ENCODE assay signal across 8 cellular contexts in genomic region chr6:142927274-142927586, GRCh38. TPM values are rescaled to one million over a fixed set of nuclear protein-coding genes. Genes with fewer than 3 reads are reported as not detected.
DNase-seq lines count a peak whose midpoint lies in the region; ATAC-seq and TF ChIP-seq lines count a peak whose summit lies in the region.

No MANE protein-coding gene starts in this region.

- no peaks in the 10 kb centered on the region for H3K36me3 ChIP-seq in CD4-positive, alpha-beta memory T cell (ENCODE audit: insufficient read depth, low read length)
- no peaks in the 10 kb centered on the region for H3K36me3 ChIP-seq in endodermal cell (ENCODE audit: control insufficient read depth, insufficient read depth, low read length)

- peaks cover 0 to 40% of the 10 kb centered on the region in 2 donors for H3K36me3 Mint-ChIP-seq in CD4-positive, alpha-beta memory T cell
- H3K36me3 Mint-ChIP-seq in endodermal cell (ENCODE audit: low read depth) (no peaks in the 10 kb centered on the region), neural crest cell (ENCODE audit: low read depth) (no peaks in the 10 kb centered on the region)

- peak overlapping the region; percentile 90 to 99 (median 98) for H3K27ac Mint-ChIP-seq in CD4-positive, alpha-beta memory T cell
- no peak overlapping the region for H3K27ac Mint-ChIP-seq in endodermal cell
- H3K27ac Mint-ChIP-seq in neural crest cell (ENCODE audit: unreplicated experiment), result no peak overlapping the region

- POLR2A ChIA-PET in CD4-positive, alpha-beta memory T cell (lab: Charles Lee; ENCODE audit: partially characterized antibody), result interaction anchor here (1.0 to 7.8 kb wide), 22 partner anchors 12 to 523 kb away, joined by 3 to 452 read pairs (median 13); partner anchors contain the start of genes ADAT2, HIVEP2 and PEX3

- peak overlapping the region; percentile 88 to 99 (median 94) for H3K4me3 Mint-ChIP-seq in CD4-positive, alpha-beta memory T cell
- H3K4me3 Mint-ChIP-seq in endodermal cell, result peak overlapping the region; percentile 66
- H3K4me3 Mint-ChIP-seq in neural crest cell, result peak overlapping the region; percentile 85

- peak overlapping the region; percentile 82 to 86 for H3K4me3 ChIP-seq in CD4-positive, alpha-beta memory T cell (ENCODE audit: low read length in 2 of 2)
- H3K4me3 ChIP-seq in endodermal cell (ENCODE audit: low read length), result peak overlapping the region; percentile 84

- intact Hi-C loops in CD4-positive, alpha-beta memory T cell (cut with micrococcal nuclease), result loop anchor here (1.0 to 5.0 kb wide), 2 partner anchors 42 to 70 kb away; no protein-coding TSS in a partner anchor

- CTCF ChIA-PET in CD4-positive, alpha-beta memory T cell (lab: Charles Lee; ENCODE audit: partially characterized antibody), result interaction anchor here (0.8 to 4.0 kb wide), 7 partner anchors 9 to 23 kb away, joined by 3 to 19 read pairs (median 9); no protein-coding TSS in a partner anchor

- no peaks in the 10 kb centered on the region for H3K27me3 ChIP-seq in CD4-positive, alpha-beta memory T cell (ENCODE audit: insufficient read depth, low read length)
- H3K27me3 ChIP-seq in endodermal cell (ENCODE audit: control insufficient read depth, insufficient read depth, low read length, poor library complexity, severe bottlenecking), result peaks cover 37% of the 10 kb centered on the region

- peaks cover 43 to 77% (median 55%) of the 10 kb centered on the region in 4 donors for H3K4me1 Mint-ChIP-seq in CD4-positive, alpha-beta memory T cell
- peaks cover 8% of the 10 kb centered on the region for H3K4me1 Mint-ChIP-seq in endodermal cell
- peaks cover 15% of the 10 kb centered on the region for H3K4me1 Mint-ChIP-seq in neural crest cell

- H3K27me3 Mint-ChIP-seq in CD4-positive, alpha-beta memory T cell, result no peaks in the 10 kb centered on the region
- H3K27me3 Mint-ChIP-seq in endodermal cell (ENCODE audit: insufficient read depth), result peaks cover 7% of the 10 kb centered on the region
- peaks cover 9% of the 10 kb centered on the region for H3K27me3 Mint-ChIP-seq in neural crest cell (ENCODE audit: low read depth)

- H3K4me1 ChIP-seq in CD4-positive, alpha-beta memory T cell (ENCODE audit: insufficient read depth, low read length), result peaks cover 62% of the 10 kb centered on the region
- H3K4me1 ChIP-seq in endodermal cell (ENCODE audit: control insufficient read depth, insufficient read depth, low read length), result peaks cover 4% of the 10 kb centered on the region

- H3K27ac ChIP-seq in CD4-positive, alpha-beta memory T cell (ENCODE audit: low read depth, low read length), result peak overlapping the region; percentile 98
- no peak overlapping the region for H3K27ac ChIP-seq in endodermal cell (ENCODE audit: low read depth, low read length)

- DNase-seq in CD4-positive, alpha-beta memory T cell, result no peak
- peak; percentile 67 for DNase-seq in OCI-M1 (lab: John Stamatoyannopoulos, UW)
- DNase-seq in endodermal cell, result no peak
- DNase-seq in neural crest cell (ENCODE audit: low read depth, low spot score), result no peak
- DNase-seq in SKM-1 (lab: John Stamatoyannopoulos, UW; ENCODE audit: unreplicated experiment), result no peak
- no peak for DNase-seq in stimulated activated CD4-positive, alpha-beta T cell treated with anti-CD3 and anti-CD28 coated beads, Interleukin-2, amount 100 ng/mL, for 48 hours

- WGBS in endodermal cell (ENCODE audit: insufficient coverage in 1 of 2, insufficient read length in 1 of 2), 2 experiments, result 3 to 7% methylated on average over 6 to 7 of the region's 7 CpGs

- H3K9ac ChIP-seq in endodermal cell (ENCODE audit: extremely low read depth, low read length, poor library complexity, severe bottlenecking), result peak overlapping the region; percentile 45

- H3K9me3 Mint-ChIP-seq in CD4-positive, alpha-beta memory T cell, result no peaks in the 10 kb centered on the region
- H3K9me3 Mint-ChIP-seq in endodermal cell (no peaks in the 10 kb centered on the region), neural crest cell (no peaks in the 10 kb centered on the region)

- no peak for ATAC-seq in HG02623 (IDR thresholded peaks at IDR 0.05; ENCODE audit: unreplicated experiment)
- ATAC-seq in HG03139 (IDR thresholded peaks at IDR 0.05; ENCODE audit: unreplicated experiment), result no peak

- TF ChIP-seq CTCF in endodermal cell (conservative IDR thresholded peaks at IDR 0.05), result no peak
- no peak for TF ChIP-seq CTCF in neural crest cell (conservative IDR thresholded peaks at IDR 0.05)

- no peaks in the 10 kb centered on the region for H3K9me3 ChIP-seq in CD4-positive, alpha-beta memory T cell (ENCODE audit: control insufficient read depth in 1 of 2, low read length in 2 of 2)
- H3K9me3 ChIP-seq in endodermal cell (ENCODE audit: control insufficient read depth, low read length), result no peaks in the 10 kb centered on the region

RNA-seq across cellular contexts. Expression of gene HIVEP2, which starts 17.7 kb away (rescaled TPM):
- total RNA-seq in CD4-positive, alpha-beta memory T cell, result 10 to 100 TPM; 90.6 to 92.7 TPM
- 10 to 100 TPM in 1 of 2 donors, 1 to 10 TPM in 1; 5.0 to 22.9 TPM for polyA plus RNA-seq in CD4-positive, alpha-beta memory T cell
- total RNA-seq in endodermal cell (1 to 10 TPM; 1.7 to 2.4 TPM), neural crest cell (3.0 and 3.5 TPM in 2 replicates)
- polyA plus RNA-seq in endodermal cell (2013, experiment 1 of 2), result 4.1 TPM
- 6.1 TPM for polyA plus RNA-seq in endodermal cell (2013, experiment 2 of 2)

Comparison
In these comparisons a context has a peak if more than half of its experiments do, and no peak if none do; other contexts are left out.
1. H3K27ac Mint-ChIP-seq: peak in CD4-positive, alpha-beta memory T cell (7 of 7); none in endodermal cell (single experiment) and neural crest cell (single experiment).
2. RNA of gene HIVEP2, which starts 17.7 kb away (total RNA-seq): 90.6 to 92.7 TPM in CD4-positive, alpha-beta memory T cell; 3.0 to 3.5 TPM in neural crest cell and 1.7 to 2.4 TPM in endodermal cell; every median in the first group is over 10 times any median in the second.
3. Peak in every context shown above with its lines, with median percentiles within 50 percentile points of each other: H3K4me3 Mint-ChIP-seq.